In genomic region chr5:9268226-9268625, GRCh38 we compare ENCODE assay signal across 18 cellular contexts.
DNase-seq lines count a peak whose midpoint lies in the region; ATAC-seq and TF ChIP-seq lines count a peak whose summit lies in the region.
"Had no signal": no experiment of that assay in that cellular context is flagged by ENCODE, and none has a peak within 500 bp of the region (broad histone marks: within the 10 kb centered on the region; RNA-seq: fewer than 3 reads in every experiment).

No MANE protein-coding gene starts in this region.

- H3K4me3 ChIP-seq in SJSA1 (no peak overlapping the region), choroid plexus epithelial cell (ENCODE audit: low read depth, low read length) (no peak overlapping the region), right lobe of liver (no peak overlapping the region)
- H3K4me3 ChIP-seq: BLaER1 treated with 17β-estradiol and CSF1 and Interleukin-3, amounts not matched to agents 10 nM and 100 nM had no signal

- no peak for TF ChIP-seq POLR2A in right lobe of liver (IDR thresholded peaks at IDR 0.05)

- H3K27ac ChIP-seq in SJSA1: peak overlapping the region; percentile 85
- H3K27ac ChIP-seq in right lobe of liver: no peak overlapping the region
- H3K27ac ChIP-seq: BLaER1 treated with 17β-estradiol and CSF1 and Interleukin-3, amounts not matched to agents 10 nM and 100 nM had no signal

- DNase-seq in SJSA1 (ENCODE audit: low read depth in 1 of 2, low spot score in 2 of 2): peak; percentile 76 to 88
- peak; percentile 31 for DNase-seq in choroid plexus epithelial cell (ENCODE audit: low read depth)
- peak; percentile 23 for DNase-seq in iris pigment epithelial cell (ENCODE audit: low read depth)
- DNase-seq in H4 (ENCODE audit: low spot score): no peak
- DNase-seq in effector memory CD8-positive, alpha-beta T cell: no peak
- DNase-seq in right lobe of liver: no peak
- DNase-seq in NOMO-1 treated with dmso at 0.1 percent for 144 hours (lab: John Stamatoyannopoulos, UW; ENCODE audit: unreplicated experiment): no peak
- DNase-seq: Calu3; CD8-positive, alpha-beta T cell; DMS 273 treated with DMSO at 0.1 percent for 48 hours; DMS53; DND-41; GOT3; H9 had no signal

- H3K4me1 Mint-ChIP-seq in nephron: peaks cover 24% of the 10 kb centered on the region
- H3K4me1 Mint-ChIP-seq in effector memory CD8-positive, alpha-beta T cell (ENCODE audit: low read depth in 2 of 2): no peaks in the 10 kb centered on the region
- H3K4me1 Mint-ChIP-seq: B cell, IgD-negative memory B cell had no signal

- H3K36me3 ChIP-seq in SJSA1: no peaks in the 10 kb centered on the region
- no peaks in the 10 kb centered on the region for H3K36me3 ChIP-seq in right lobe of liver
- H3K36me3 ChIP-seq: BLaER1 treated with 17β-estradiol and CSF1 and Interleukin-3, amounts not matched to agents 10 nM and 100 nM had no signal

- H3K4me1 ChIP-seq in SJSA1 (replicated peaks) (peaks cover 52% of the 10 kb centered on the region), right lobe of liver (no peaks in the 10 kb centered on the region)
- H3K4me1 ChIP-seq: BLaER1 treated with 17β-estradiol and CSF1 and Interleukin-3, amounts not matched to agents 10 nM and 100 nM had no signal

- intact Hi-C loops in right lobe of liver (cut with DNase I): no loop called here

- no peak for ATAC-seq in effector memory CD8-positive, alpha-beta T cell (replicated peaks)
- ATAC-seq in right lobe of liver: no peak
- ATAC-seq: CD8-positive, alpha-beta T cell had no signal

- H3K27me3 ChIP-seq in SJSA1 (replicated peaks): no peaks in the 10 kb centered on the region
- no peaks in the 10 kb centered on the region for H3K27me3 ChIP-seq in right lobe of liver
- H3K27me3 ChIP-seq: BLaER1 treated with 17β-estradiol and CSF1 and Interleukin-3, amounts not matched to agents 10 nM and 100 nM had no signal

- WGBS in right lobe of liver (ENCODE audit: insufficient coverage, low coverage, low lambda C conversion rate, missing lambda C conversion rate): 39% methylated on average over 3 of the region's 3 CpGs

- peaks cover 4% of the 10 kb centered on the region for H3K36me3 Mint-ChIP-seq in nephron (ENCODE audit: low read depth)
- peaks cover under 1% of the 10 kb centered on the region for H3K36me3 Mint-ChIP-seq in effector memory CD8-positive, alpha-beta T cell (ENCODE audit: insufficient read depth)
- H3K36me3 Mint-ChIP-seq: CD8-positive, alpha-beta T cell; IgD-negative memory B cell had no signal

- peaks cover 3% of the 10 kb centered on the region for H3K27me3 Mint-ChIP-seq in nephron (ENCODE audit: low read depth)
- H3K27me3 Mint-ChIP-seq in effector memory CD8-positive, alpha-beta T cell: no peaks in the 10 kb centered on the region
- H3K27me3 Mint-ChIP-seq: B cell, IgD-negative memory B cell had no signal

- H3K9me3 Mint-ChIP-seq in nephron: peaks cover 7% of the 10 kb centered on the region
- H3K9me3 Mint-ChIP-seq in effector memory CD8-positive, alpha-beta T cell: peaks cover 14 to 16% of the 10 kb centered on the region in 2 donors

- peak overlapping the region in 2 of 3 experiments; percentile 83 to 85 for H3K27ac Mint-ChIP-seq in nephron
- no peak overlapping the region for H3K27ac Mint-ChIP-seq in effector memory CD8-positive, alpha-beta T cell
- H3K27ac Mint-ChIP-seq: B cell; CD8-positive, alpha-beta T cell; H9; IgD-negative memory B cell had no signal

- H3K4me3 Mint-ChIP-seq in nephron: no peak overlapping the region
- H3K4me3 Mint-ChIP-seq in effector memory CD8-positive, alpha-beta T cell: no peak overlapping the region
- H3K4me3 Mint-ChIP-seq: B cell; CD8-positive, alpha-beta T cell; H9; IgD-negative memory B cell had no signal

- TF ChIP-seq CTCF in choroid plexus epithelial cell (conservative IDR thresholded peaks at IDR 0.05; ENCODE audit: low read depth, low read length) (no peak), nephron (IDR thresholded peaks at IDR 0.05; ENCODE audit: unreplicated experiment in 3 of 3) (no peak), right lobe of liver (IDR thresholded peaks at IDR 0.05) (no peak)

- H3K9me3 ChIP-seq in SJSA1 (replicated peaks) (no peaks in the 10 kb centered on the region), right lobe of liver (no peaks in the 10 kb centered on the region)

Comparison
In these comparisons a context has a peak if more than half of its experiments do, and no peak if none do; other contexts are left out.
1. DNase-seq: peak in SJSA1 (2 of 2), choroid plexus epithelial cell (single experiment) and iris pigment epithelial cell (single experiment); none in H4 (single experiment), effector memory CD8-positive, alpha-beta T cell (0 of 3), right lobe of liver (0 of 3) and NOMO-1 treated with dmso at 0.1 percent for 144 hours (single experiment).
2. H3K27ac Mint-ChIP-seq: peak in nephron (2 of 3); none in effector memory CD8-positive, alpha-beta T cell (0 of 2).